In genomic region chr15:47717036-47717611, GRCh38 we compare ENCODE assay signal across 9 cellular contexts. TPM values are rescaled to one million over a fixed set of nuclear protein-coding genes. Genes with fewer than 3 reads are reported as not detected.
DNase-seq lines count a peak whose midpoint lies in the region; ATAC-seq, FAIRE-seq and TF ChIP-seq lines count a peak whose summit lies in the region.
"Had no signal": no experiment of that assay in that cellular context is flagged by ENCODE, and none has a peak within 500 bp of the region (broad histone marks: within the 10 kb centered on the region; RNA-seq: fewer than 3 reads in every experiment).

A gene with protein sequence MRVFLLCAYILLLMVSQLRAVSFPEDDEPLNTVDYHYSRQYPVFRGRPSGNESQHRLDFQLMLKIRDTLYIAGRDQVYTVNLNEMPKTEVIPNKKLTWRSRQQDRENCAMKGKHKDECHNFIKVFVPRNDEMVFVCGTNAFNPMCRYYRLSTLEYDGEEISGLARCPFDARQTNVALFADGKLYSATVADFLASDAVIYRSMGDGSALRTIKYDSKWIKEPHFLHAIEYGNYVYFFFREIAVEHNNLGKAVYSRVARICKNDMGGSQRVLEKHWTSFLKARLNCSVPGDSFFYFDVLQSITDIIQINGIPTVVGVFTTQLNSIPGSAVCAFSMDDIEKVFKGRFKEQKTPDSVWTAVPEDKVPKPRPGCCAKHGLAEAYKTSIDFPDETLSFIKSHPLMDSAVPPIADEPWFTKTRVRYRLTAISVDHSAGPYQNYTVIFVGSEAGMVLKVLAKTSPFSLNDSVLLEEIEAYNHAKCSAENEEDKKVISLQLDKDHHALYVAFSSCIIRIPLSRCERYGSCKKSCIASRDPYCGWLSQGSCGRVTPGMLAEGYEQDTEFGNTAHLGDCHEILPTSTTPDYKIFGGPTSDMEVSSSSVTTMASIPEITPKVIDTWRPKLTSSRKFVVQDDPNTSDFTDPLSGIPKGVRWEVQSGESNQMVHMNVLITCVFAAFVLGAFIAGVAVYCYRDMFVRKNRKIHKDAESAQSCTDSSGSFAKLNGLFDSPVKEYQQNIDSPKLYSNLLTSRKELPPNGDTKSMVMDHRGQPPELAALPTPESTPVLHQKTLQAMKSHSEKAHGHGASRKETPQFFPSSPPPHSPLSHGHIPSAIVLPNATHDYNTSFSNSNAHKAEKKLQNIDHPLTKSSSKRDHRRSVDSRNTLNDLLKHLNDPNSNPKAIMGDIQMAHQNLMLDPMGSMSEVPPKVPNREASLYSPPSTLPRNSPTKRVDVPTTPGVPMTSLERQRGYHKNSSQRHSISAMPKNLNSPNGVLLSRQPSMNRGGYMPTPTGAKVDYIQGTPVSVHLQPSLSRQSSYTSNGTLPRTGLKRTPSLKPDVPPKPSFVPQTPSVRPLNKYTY (plus strand): TSS chr15:47717505. CDS start chr15:47759799, 42,294 bp downstream.

- peaks cover 5% of the 10 kb centered on the region for H3K4me1 Mint-ChIP-seq in activated T-cell treated with anti-CD3 and anti-CD28 coated beads, Interleukin-2, amount 50 U/mL, for 24 hours (ENCODE audit: low read depth)
- H3K4me1 Mint-ChIP-seq in CD8-positive, alpha-beta memory T cell: no peaks in the 10 kb centered on the region

- H3K27ac ChIP-seq in colonic mucosa (peak within 1 kb of the TSS; percentile 71), small intestine (ENCODE audit: low read depth in 1 of 2, low read length in 1 of 2) (peak within 1 kb of the TSS; percentile 86 to 90)
- no peak within 1 kb of the TSS for H3K27ac ChIP-seq in CD8-positive, alpha-beta memory T cell (ENCODE audit: low read depth, low read length)

- H3K9ac ChIP-seq in colonic mucosa (ENCODE audit: low read depth in 2 of 2, low read length in 2 of 2): peak within 1 kb of the TSS; percentile 72 to 87

- H3K4me3 ChIP-seq in colonic mucosa: peak within 1 kb of the TSS; percentile 75
- H3K4me3 ChIP-seq in kidney epithelial cell (ENCODE audit: low read depth, low read length): peak within 1 kb of the TSS; percentile 55
- H3K4me3 ChIP-seq in small intestine (ENCODE audit: low read depth in 1 of 2, low read length in 2 of 2): peak within 1 kb of the TSS; percentile 69 to 96
- no peak within 1 kb of the TSS for H3K4me3 ChIP-seq in CD8-positive, alpha-beta memory T cell (ENCODE audit: low read length)

- H3K4me3 Mint-ChIP-seq in activated T-cell treated with anti-CD3 and anti-CD28 coated beads, Interleukin-2, amount 50 U/mL, for 24 hours: no peak within 1 kb of the TSS
- H3K4me3 Mint-ChIP-seq in CD8-positive, alpha-beta memory T cell: peak within 1 kb of the TSS in 1 of 7 donors; percentile 73

- H3K27me3 ChIP-seq in colonic mucosa: no peaks in the 10 kb centered on the region
- no peaks in the 10 kb centered on the region for H3K27me3 ChIP-seq in kidney epithelial cell (ENCODE audit: control insufficient read depth, insufficient read depth, low read length)
- no peaks in the 10 kb centered on the region for H3K27me3 ChIP-seq in small intestine (ENCODE audit: control insufficient read depth in 2 of 2, insufficient read depth in 2 of 2, low read length in 2 of 2)
- no peaks in the 10 kb centered on the region for H3K27me3 ChIP-seq in CD8-positive, alpha-beta memory T cell (ENCODE audit: insufficient read depth, low read length, poor library complexity, severe bottlenecking)

- DNase-seq in H4 (ENCODE audit: low spot score) (peak; percentile 80), NCI-H460 (ENCODE audit: extremely low read depth, low read depth) (peak; percentile 27), colonic mucosa (peak; percentile 79), kidney epithelial cell (ENCODE audit: low read depth) (peak; percentile 48), small intestine (peak; percentile 79)
- no peak for DNase-seq in activated T-cell treated with anti-CD3 and anti-CD28 coated beads, Interleukin-2, amount 50 U/mL, for 24 hours
- DNase-seq in CD8-positive, alpha-beta memory T cell: no peak

- WGBS in small intestine, 3 donors: 0 to 2% (median 1%) methylated on average over 16 to 40 of the region's 40 CpGs

- H3K9me3 Mint-ChIP-seq in activated T-cell treated with anti-CD3 and anti-CD28 coated beads, Interleukin-2, amount 50 U/mL, for 24 hours: no peaks in the 10 kb centered on the region
- peaks cover 0 to 10% (median 4%) of the 10 kb centered on the region in 5 donors for H3K9me3 Mint-ChIP-seq in CD8-positive, alpha-beta memory T cell

- intact Hi-C loops in colonic mucosa (cut with DNase I): loop anchor here (5.0 kb wide), 1 partner anchor 270 kb away; no protein-coding TSS in a partner anchor

- H3K36me3 Mint-ChIP-seq in activated T-cell treated with anti-CD3 and anti-CD28 coated beads, Interleukin-2, amount 50 U/mL, for 24 hours (ENCODE audit: low read depth): no peaks in the 10 kb centered on the region
- H3K36me3 Mint-ChIP-seq in CD8-positive, alpha-beta memory T cell: no peaks in the 10 kb centered on the region

- H3K36me3 ChIP-seq in colonic mucosa (no peaks in the 10 kb centered on the region), kidney epithelial cell (ENCODE audit: control insufficient read depth, insufficient read depth, low read length) (no peaks in the 10 kb centered on the region), small intestine (ENCODE audit: control insufficient read depth in 2 of 2, insufficient read depth in 2 of 2, low read length in 2 of 2) (no peaks in the 10 kb centered on the region)
- no peaks in the 10 kb centered on the region for H3K36me3 ChIP-seq in CD8-positive, alpha-beta memory T cell (ENCODE audit: insufficient read depth, low read length)

- POLR2A ChIA-PET in CD8-positive, alpha-beta memory T cell (lab: Charles Lee): no interaction called here

- ATAC-seq in HG03469 (IDR thresholded peaks at IDR 0.05; ENCODE audit: unreplicated experiment): no peak

- peaks cover 5% of the 10 kb centered on the region for H3K4me1 ChIP-seq in colonic mucosa
- peaks cover 0 to 2% of the 10 kb centered on the region in 2 donors for H3K4me1 ChIP-seq in small intestine (ENCODE audit: control insufficient read depth in 2 of 2, insufficient read depth in 1 of 2, low read depth in 1 of 2, low read length in 1 of 2)
- no peaks in the 10 kb centered on the region for H3K4me1 ChIP-seq in CD8-positive, alpha-beta memory T cell (ENCODE audit: insufficient read depth, low read length)

- CTCF ChIA-PET in CD8-positive, alpha-beta memory T cell (lab: Charles Lee): no interaction called here

- H3K27me3 Mint-ChIP-seq in activated T-cell treated with anti-CD3 and anti-CD28 coated beads, Interleukin-2, amount 50 U/mL, for 24 hours: peaks cover 65% of the 10 kb centered on the region
- peaks cover 28 to 55% of the 10 kb centered on the region in 2 donors for H3K27me3 Mint-ChIP-seq in CD8-positive, alpha-beta memory T cell

- no peak for TF ChIP-seq CTCF in colonic mucosa (IDR thresholded peaks at IDR 0.05)
- TF ChIP-seq CTCF in kidney epithelial cell (IDR thresholded peaks at IDR 0.05; ENCODE audit: insufficient read depth, low read length, poor library complexity, severe bottlenecking): peak; percentile 16

- H3K9me3 ChIP-seq in colonic mucosa: no peaks in the 10 kb centered on the region
- H3K9me3 ChIP-seq in small intestine (ENCODE audit: control insufficient read depth, low read depth): no peaks in the 10 kb centered on the region
- H3K9me3 ChIP-seq in CD8-positive, alpha-beta memory T cell (ENCODE audit: low read length): no peaks in the 10 kb centered on the region

- FAIRE-seq in small intestine (lab: Jason Lieb, UNC): no peak
- FAIRE-seq: TTC549 had no signal

- no peak within 1 kb of the TSS for H3K27ac Mint-ChIP-seq in activated T-cell treated with anti-CD3 and anti-CD28 coated beads, Interleukin-2, amount 50 U/mL, for 24 hours
- no peak within 1 kb of the TSS for H3K27ac Mint-ChIP-seq in CD8-positive, alpha-beta memory T cell

RNA-seq across cellular contexts. Expression of the gene that starts here (rescaled TPM):
- total RNA-seq in H4 (2014; rRNA removed; shearing (Covaris generic)): 7.6 and 10.4 TPM in 2 replicates
- 0.02 and 0.09 TPM in 2 replicates for total RNA-seq in NCI-H460 (2014; rRNA removed; shearing (Covaris generic))
- 0.92 and 0.96 TPM in 2 replicates for polyA plus RNA-seq in NCI-H460 (2014; cell fraction: nucleus; rRNA removed)
- total RNA-seq in colonic mucosa: 10 to 100 TPM; 26.4 to 34.7 TPM
- 1.7 and 1.8 TPM in 2 replicates for total RNA-seq in kidney epithelial cell
- polyA plus RNA-seq in small intestine: 10 to 100 TPM; 14.6 to 28.4 (median 19.4) TPM
- not detected for total RNA-seq in CD8-positive, alpha-beta memory T cell
- not detected for polyA plus RNA-seq in CD8-positive, alpha-beta memory T cell

Comparison
In these comparisons a context has a peak if more than half of its experiments do, and no peak if none do; other contexts are left out.
1. RNA of the gene that starts here (polyA plus RNA-seq): 14.6 to 28.4 TPM in small intestine; not detected in CD8-positive, alpha-beta memory T cell (single experiment); every median in the first group is over 10 times any median in the second.
2. Peak in DNase-seq in NCI-H460; RNA of the gene not detected or under 1 TPM.
3. DNase-seq: peak in H4 (single experiment), colonic mucosa (single experiment), kidney epithelial cell (single experiment) and small intestine (single experiment); none in activated T-cell treated with anti-CD3 and anti-CD28 coated beads, Interleukin-2, amount 50 U/mL, for 24 hours (single experiment) and CD8-positive, alpha-beta memory T cell (0 of 5).